In the genomic region with DNA sequence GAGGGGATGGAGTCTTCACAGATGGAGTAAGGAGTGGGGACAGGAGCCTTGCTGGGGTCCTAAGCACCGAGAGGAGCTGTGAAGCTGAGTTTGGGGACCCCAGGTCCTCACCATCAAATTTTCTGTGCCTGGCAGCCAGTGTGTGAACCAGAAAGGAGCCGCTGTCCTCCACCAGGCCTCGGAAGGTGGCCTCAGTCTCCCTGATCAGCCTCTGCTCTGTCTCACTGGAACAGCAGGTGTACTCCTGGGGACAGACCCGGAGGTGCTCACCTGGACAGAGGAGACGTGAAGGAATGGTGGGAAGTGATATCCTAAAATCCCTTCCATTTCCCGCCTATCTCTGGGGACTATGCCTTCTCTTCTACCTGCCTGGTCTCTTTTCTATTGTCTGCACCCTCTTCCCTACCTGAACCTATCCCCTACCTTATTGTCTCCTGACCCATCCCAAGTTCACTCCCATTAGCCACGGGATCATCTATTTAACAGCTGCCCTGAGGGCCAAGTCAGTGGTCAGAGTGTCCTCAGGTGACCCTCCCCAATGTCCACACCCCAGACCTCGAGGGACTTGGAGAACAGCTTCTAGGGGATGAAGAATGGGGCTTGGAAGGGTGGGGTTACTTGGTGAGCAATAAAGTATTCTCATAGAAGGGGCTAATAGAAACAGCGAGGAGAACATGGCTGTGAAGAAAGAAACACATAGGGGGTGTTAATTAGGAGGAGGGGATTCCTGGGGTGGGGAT, we compare ENCODE assay signal across 11 cellular contexts. TPM values are rescaled to one million over a fixed set of nuclear protein-coding genes. Genes with fewer than 3 reads are reported as not detected.
DNase-seq lines count a peak whose midpoint lies in the region; ATAC-seq, FAIRE-seq and TF ChIP-seq lines count a peak whose summit lies in the region.
"Had no signal": no experiment of that assay in that cellular context is flagged by ENCODE, and none has a peak within 500 bp of the region (broad histone marks: within the 10 kb centered on the region; RNA-seq: fewer than 3 reads in every experiment).

No MANE protein-coding gene starts in this region.

- no peak for TF ChIP-seq CTCF in PC-3 (conservative IDR thresholded peaks at IDR 0.05; ENCODE audit: low read depth, low read length)
- no peak for TF ChIP-seq CTCF in endothelial cell of umbilical vein (IDR thresholded peaks at IDR 0.05; ENCODE audit: extremely low read depth in 1 of 2, insufficient read depth in 1 of 2, low read depth in 1 of 2, low read length in 2 of 2)
- TF ChIP-seq CTCF in progenitor cell of endocrine pancreas (IDR thresholded peaks at IDR 0.05; ENCODE audit: unreplicated experiment), result no peak

- H3F3A ChIP-seq in PC-3 (ENCODE audit: low read length, unreplicated experiment), result no peaks in the 10 kb centered on the region

- no peak for ATAC-seq in PC-3
- no peak for ATAC-seq in HG02970 (IDR thresholded peaks at IDR 0.05; ENCODE audit: low FRiP score, unreplicated experiment)
- no peak for ATAC-seq in HG02884 (IDR thresholded peaks at IDR 0.05; ENCODE audit: unreplicated experiment)

- peak overlapping the region; percentile 14 for H3K27ac Mint-ChIP-seq in progenitor cell of endocrine pancreas

- BruUV-seq in PC-3 (replicated peaks; lab: Mats Ljungman, UMichigan) (TSS peak; percentile 67), endothelial cell of umbilical vein (replicated peaks; lab: Mats Ljungman, UMichigan) (TSS peak; percentile 53)

- in situ Hi-C loops in G401 (cut with HindIII; ENCODE audit: low sequenced_read_pairs), result no loop called here

- no peak for FAIRE-seq in endothelial cell of umbilical vein (lab: Jason Lieb, UNC)
- FAIRE-seq: A204.1 had no signal

- no peaks in the 10 kb centered on the region for H3K9me2 ChIP-seq in PC-3 (replicated peaks; ENCODE audit: low read length)

- peaks cover 11% of the 10 kb centered on the region for H3K27me3 Mint-ChIP-seq in progenitor cell of endocrine pancreas

- POLR2A ChIA-PET in PC-3 (lab: Charles Lee; ENCODE audit: unreplicated experiment) (no interaction called here), endothelial cell of umbilical vein (lab: Charles Lee) (no interaction called here)

- H3K9me3 ChIP-seq in PC-3 (ENCODE audit: low read length), result no peaks in the 10 kb centered on the region
- no peaks in the 10 kb centered on the region for H3K9me3 ChIP-seq in endothelial cell of umbilical vein (replicated peaks; ENCODE audit: control insufficient read depth, insufficient read depth, low read length)
- H3K9me3 ChIP-seq: gastrocnemius medialis had no signal

- H3K9me3 Mint-ChIP-seq in progenitor cell of endocrine pancreas (ENCODE audit: low read depth), result no peaks in the 10 kb centered on the region

- H3K4me1 ChIP-seq in PC-3 (ENCODE audit: insufficient read depth, low read length) (peaks cover 6% of the 10 kb centered on the region; the same call in 1 of the 2 replicates), endothelial cell of umbilical vein (ENCODE audit: control insufficient read depth, extremely low read depth, insufficient read depth, low read length) (peaks cover 5% of the 10 kb centered on the region)

- no peak overlapping the region for H3K9ac ChIP-seq in PC-3 (ENCODE audit: low read length)
- H3K9ac ChIP-seq in endothelial cell of umbilical vein (replicated peaks; ENCODE audit: extremely low read depth, insufficient read depth, low read length), result peak overlapping the region; percentile 92

- no peaks in the 10 kb centered on the region for H3K9me1 ChIP-seq in endothelial cell of umbilical vein (replicated peaks; ENCODE audit: control insufficient read depth, extremely low read depth, insufficient read depth, low read length)

- H3K36me3 Mint-ChIP-seq in progenitor cell of endocrine pancreas (ENCODE audit: insufficient read depth), result peaks cover 12% of the 10 kb centered on the region

- H3K27ac ChIP-seq in PC-3 (ENCODE audit: low read length) (no peak overlapping the region), endothelial cell of umbilical vein (ENCODE audit: insufficient read depth, low read depth, low read length) (no peak overlapping the region)

- H3K4me2 ChIP-seq in PC-3 (ENCODE audit: low read length), result peak overlapping the region; percentile 96
- peak overlapping the region; percentile 89 for H3K4me2 ChIP-seq in endothelial cell of umbilical vein (ENCODE audit: insufficient read depth, low read length)

- H2AFZ ChIP-seq in PC-3 (ENCODE audit: low read length) (no peak overlapping the region), endothelial cell of umbilical vein (ENCODE audit: low read depth, low read length) (no peak overlapping the region)

- no peaks in the 10 kb centered on the region for H3K79me2 ChIP-seq in PC-3 (ENCODE audit: low read length)
- peaks cover 4% of the 10 kb centered on the region for H3K79me2 ChIP-seq in endothelial cell of umbilical vein (ENCODE audit: control insufficient read depth, insufficient read depth, low read length)

- CTCF ChIA-PET in PC-3 (lab: Charles Lee) (no interaction called here), endothelial cell of umbilical vein (lab: Charles Lee) (interaction anchor here (1.9 kb wide), 1 partner anchor 9 kb away, joined by 17 read pairs; the partner anchor contains the start of gene GAL3ST4)

- no peaks in the 10 kb centered on the region for H4K20me1 ChIP-seq in PC-3 (ENCODE audit: low read length)
- no peaks in the 10 kb centered on the region for H4K20me1 ChIP-seq in endothelial cell of umbilical vein (replicated peaks; ENCODE audit: control insufficient read depth, extremely low read depth, insufficient read depth, low read length)

- no peak for TF ChIP-seq POLR2A in endothelial cell of umbilical vein (IDR thresholded peaks at IDR 0.05; ENCODE audit: low read depth, low read length)

- intact Hi-C loops in PC-3 (cut with micrococcal nuclease) (loop anchor here (2.0 kb wide), 1 partner anchor 13 kb away; no protein-coding TSS in a partner anchor), endothelial cell of umbilical vein (cut with micrococcal nuclease) (loop anchor here (2.0 kb wide), 1 partner anchor 75 kb away; the partner anchor contains the start of genes AP4M1 and MCM7)

- H3K27me3 ChIP-seq in PC-3 (ENCODE audit: low read length) (no peaks in the 10 kb centered on the region), endothelial cell of umbilical vein (ENCODE audit: control insufficient read depth in 2 of 2, insufficient read depth in 2 of 2, low read length in 2 of 2) (peaks cover 2 to 3% of the 10 kb centered on the region in 2 experiments)

- dilution Hi-C loops in endothelial cell of umbilical vein (cut with MboI; ENCODE audit: extremely low pct_ligation_motif_present, low sequenced_read_pairs), result no loop called here

- H3K4me3 Mint-ChIP-seq in progenitor cell of endocrine pancreas (ENCODE audit: low read depth), result peak overlapping the region; percentile 91

- no peaks in the 10 kb centered on the region for H3K36me3 ChIP-seq in PC-3 (ENCODE audit: low read depth, low read length)
- H3K36me3 ChIP-seq in endothelial cell of umbilical vein (ENCODE audit: control insufficient read depth in 2 of 2, extremely low read depth in 1 of 2, insufficient read depth in 2 of 2, low read length in 2 of 2), result peaks cover 0 to 3% of the 10 kb centered on the region in 2 experiments
- H3K36me3 ChIP-seq: gastrocnemius medialis had no signal

- H3K4me1 Mint-ChIP-seq in progenitor cell of endocrine pancreas (ENCODE audit: low read depth), result peaks cover 14% of the 10 kb centered on the region

- DNase-seq in NCI-H1105 treated with DMSO at 0.1 percent for 48 hours (lab: John Stamatoyannopoulos, UW), result peak; percentile 7
- no peak for DNase-seq in NCI-H1105 (lab: John Stamatoyannopoulos, UW)
- DNase-seq in PC-3, result no peak
- DNase-seq in endothelial cell of umbilical vein (ENCODE audit: low read depth, low spot score), result no peak
- no peak for DNase-seq in progenitor cell of endocrine pancreas (ENCODE audit: low spot score, unreplicated experiment)
- DNase-seq in G401 (ENCODE audit: low spot score), result no peak
- DNase-seq: activated CD8-positive, alpha-beta memory T cell treated with anti-CD3 and anti-CD28 coated beads, Interleukin-2, amount 50 U/mL, for 4 hours; gastrocnemius medialis had no signal

- H3K4me3 ChIP-seq in PC-3 (ENCODE audit: low read length), result peak overlapping the region; percentile 84
- peak overlapping the region; percentile 76 to 99 (median 91) for H3K4me3 ChIP-seq in endothelial cell of umbilical vein (replicated peaks in 1 of 3; ENCODE audit: insufficient read depth in 1 of 3, low read depth in 1 of 3, low read length in 3 of 3)

RNA-seq across cellular contexts. Expression of gene GPC2, which starts 0.9 kb away (rescaled TPM):
- total RNA-seq in PC-3 (2014; rRNA removed), result 1.6 and 2.3 TPM in 2 replicates
- total RNA-seq in endothelial cell of umbilical vein, result 17.5 and 20.9 TPM in 2 replicates
- polyA plus RNA-seq in endothelial cell of umbilical vein, result 9.2 and 10.7 TPM in 2 replicates
- 2.4 and 4.7 TPM in 2 replicates for polyA plus RNA-seq in endothelial cell of umbilical vein (2011; cell fraction: cytosol; rRNA removed)
- polyA plus RNA-seq in endothelial cell of umbilical vein (2011; cell fraction: nucleus; rRNA removed), result 66.7 and 78.9 TPM in 2 replicates
- polyA plus RNA-seq in endothelial cell of umbilical vein (2012), result 8.5 TPM in 2 replicates
- 6.0 and 7.7 TPM in 2 replicates for polyA minus RNA-seq in endothelial cell of umbilical vein
- polyA minus RNA-seq in endothelial cell of umbilical vein (2011; cell fraction: cytosol; rRNA and poly(A)+ RNA removed), result 0.82 TPM
- polyA minus RNA-seq in endothelial cell of umbilical vein (2011; cell fraction: nucleus; rRNA and poly(A)+ RNA removed), result 18.7 and 20.9 TPM in 2 replicates
- 64.0 and 65.2 TPM in 2 replicates for total RNA-seq in progenitor cell of endocrine pancreas
- total RNA-seq in G401 (2014; rRNA removed; shearing (Covaris generic)), result 8.8 and 9.0 TPM in 2 replicates

RNA-seq across cellular contexts. Expression of gene STAG3, which starts 1.5 kb away (rescaled TPM):
- total RNA-seq in PC-3 (2014; rRNA removed) (0.07 and 1.2 TPM in 2 replicates), endothelial cell of umbilical vein (0.55 and 1.4 TPM in 2 replicates), progenitor cell of endocrine pancreas (2.4 and 2.5 TPM in 2 replicates)
- polyA plus RNA-seq in endothelial cell of umbilical vein, result 0.29 and 0.40 TPM in 2 replicates
- polyA plus RNA-seq in endothelial cell of umbilical vein (2011; cell fraction: cytosol; rRNA removed), result 0.16 and 0.22 TPM in 2 replicates
- 2.5 and 2.7 TPM in 2 replicates for polyA plus RNA-seq in endothelial cell of umbilical vein (2011; cell fraction: nucleus; rRNA removed)
- 3.1 TPM in 2 replicates for polyA plus RNA-seq in endothelial cell of umbilical vein (2012)
- polyA minus RNA-seq in endothelial cell of umbilical vein, result 0.81 and 2.1 TPM in 2 replicates
- polyA minus RNA-seq in endothelial cell of umbilical vein (2011; cell fraction: cytosol; rRNA and poly(A)+ RNA removed), result not detected
- polyA minus RNA-seq in endothelial cell of umbilical vein (2011; cell fraction: nucleus; rRNA and poly(A)+ RNA removed), result 1.1 and 1.2 TPM in 2 replicates
- total RNA-seq in G401 (2014; rRNA removed; shearing (Covaris generic)), result 0.68 and 3.3 TPM in 2 replicates

RNA-seq across cellular contexts. Expression of gene GAL3ST4, which starts 7.8 kb away (rescaled TPM):
- total RNA-seq in PC-3 (2014; rRNA removed) (0.23 and 1.1 TPM in 2 replicates), endothelial cell of umbilical vein (6.6 and 7.9 TPM in 2 replicates), progenitor cell of endocrine pancreas (4.9 and 5.1 TPM in 2 replicates)
- 14.6 and 16.7 TPM in 2 replicates for polyA plus RNA-seq in endothelial cell of umbilical vein
- polyA plus RNA-seq in endothelial cell of umbilical vein (2011; cell fraction: cytosol; rRNA removed), result 8.5 and 8.6 TPM in 2 replicates
- 13.4 and 13.8 TPM in 2 replicates for polyA plus RNA-seq in endothelial cell of umbilical vein (2011; cell fraction: nucleus; rRNA removed)
- 6.1 and 7.6 TPM in 2 replicates for polyA plus RNA-seq in endothelial cell of umbilical vein (2012)
- 8.4 and 9.6 TPM in 2 replicates for polyA minus RNA-seq in endothelial cell of umbilical vein
- polyA minus RNA-seq in endothelial cell of umbilical vein (2011; cell fraction: cytosol; rRNA and poly(A)+ RNA removed), result not detected
- polyA minus RNA-seq in endothelial cell of umbilical vein (2011; cell fraction: nucleus; rRNA and poly(A)+ RNA removed), result 2.5 and 3.1 TPM in 2 replicates
- 0.81 TPM in 1 of 2 replicates, not detected in the other for total RNA-seq in G401 (2014; rRNA removed; shearing (Covaris generic))

RNA-seq across cellular contexts. Expression of gene TRAPPC14, which starts 17.7 kb away (rescaled TPM):
- total RNA-seq in PC-3 (2014; rRNA removed) (19.2 and 20.3 TPM in 2 replicates), endothelial cell of umbilical vein (23.0 and 24.0 TPM in 2 replicates), progenitor cell of endocrine pancreas (29.6 and 30.7 TPM in 2 replicates)
- 13.3 and 15.6 TPM in 2 replicates for polyA plus RNA-seq in endothelial cell of umbilical vein
- 4.8 and 6.4 TPM in 2 replicates for polyA plus RNA-seq in endothelial cell of umbilical vein (2011; cell fraction: cytosol; rRNA removed)
- 33.0 and 43.5 TPM in 2 replicates for polyA plus RNA-seq in endothelial cell of umbilical vein (2011; cell fraction: nucleus; rRNA removed)
- polyA plus RNA-seq in endothelial cell of umbilical vein (2012), result 11.5 and 14.8 TPM in 2 replicates
- 7.4 and 10.9 TPM in 2 replicates for polyA minus RNA-seq in endothelial cell of umbilical vein
- polyA minus RNA-seq in endothelial cell of umbilical vein (2011; cell fraction: cytosol; rRNA and poly(A)+ RNA removed), result 2.5 TPM
- 12.8 and 15.9 TPM in 2 replicates for polyA minus RNA-seq in endothelial cell of umbilical vein (2011; cell fraction: nucleus; rRNA and poly(A)+ RNA removed)
- 9.0 and 14.4 TPM in 2 replicates for total RNA-seq in G401 (2014; rRNA removed; shearing (Covaris generic))

RNA-seq across cellular contexts. Expression of gene LAMTOR4, which starts 27.5 kb away (rescaled TPM):
- total RNA-seq in PC-3 (2014; rRNA removed) (107 and 146 TPM in 2 replicates), endothelial cell of umbilical vein (139 and 140 TPM in 2 replicates), progenitor cell of endocrine pancreas (106 and 116 TPM in 2 replicates)
- 492 and 520 TPM in 2 replicates for polyA plus RNA-seq in endothelial cell of umbilical vein
- 365 and 372 TPM in 2 replicates for polyA plus RNA-seq in endothelial cell of umbilical vein (2011; cell fraction: cytosol; rRNA removed)
- polyA plus RNA-seq in endothelial cell of umbilical vein (2011; cell fraction: nucleus; rRNA removed), result 129 and 144 TPM in 2 replicates
- 117 and 140 TPM in 2 replicates for polyA plus RNA-seq in endothelial cell of umbilical vein (2012)
- 58.4 and 65.6 TPM in 2 replicates for polyA minus RNA-seq in endothelial cell of umbilical vein
- 36.8 TPM for polyA minus RNA-seq in endothelial cell of umbilical vein (2011; cell fraction: cytosol; rRNA and poly(A)+ RNA removed)
- 15.3 and 20.3 TPM in 2 replicates for polyA minus RNA-seq in endothelial cell of umbilical vein (2011; cell fraction: nucleus; rRNA and poly(A)+ RNA removed)
- total RNA-seq in G401 (2014; rRNA removed; shearing (Covaris generic)), result 97.5 and 231 TPM in 2 replicates
